29 cellular contexts compared by ENCODE assay signal in genomic region chr20:22370137-22370536, GRCh38.
"Had no signal": no experiment of that assay in that cellular context is flagged by ENCODE, and none has a peak within 500 bp of the region (broad histone marks: within the 10 kb centered on the region; RNA-seq: fewer than 3 reads in every experiment).

No MANE protein-coding gene starts in this region.

- H3K27ac ChIP-seq: PC-9, RWPE1, SJCRH30, SK-N-MC had no signal

- ATAC-seq: Panc1, Right ventricle myocardium inferior, SK-N-SH treated with all-trans-retinoic acid at 6 μM for 48 hours had no signal

- DNase-seq: Kasumi-1, KG1, MG63, NCI-H1048, NCI-H1417, NCI-H1436, NCI-H146, NCI-H1694, NCI-H187, NCI-H1930, NCI-H2029 treated with DMSO at 0.1 percent for 48 hours, NCI-H2081 treated with DMSO at 0.1 percent for 48 hours, NCI-H2171 treated with DMSO at 0.1 percent for 48 hours, NCI-H2227 treated with DMSO at 0.1 percent for 48 hours, NCI-H446, NCI-H510A treated with DMSO at 0.1 percent for 48 hours, NCI-H524 treated with DMSO at 0.1 percent for 48 hours, NCI-H526 treated with DMSO at 0.1 percent for 48 hours, NCI-H774, PC-9, SHP77, SIG-M5, SJCRH30 had no signal

- H3K36me3 ChIP-seq: MG63, SJCRH30 had no signal

- H3K9me3 ChIP-seq: MG63, SJCRH30 had no signal

- H3K4me3 ChIP-seq: MG63, PC-9, SJCRH30, SK-N-MC had no signal

- FAIRE-seq: RCC 7860 had no signal

- H3K4me2 ChIP-seq: PC-9 had no signal

- H3K27me3 ChIP-seq: MG63, SJCRH30 had no signal
